In genomic region chr11:17389205-17389956, GRCh38 we compare ENCODE assay signal across 8 cellular contexts. TPM values are rescaled to one million over a fixed set of nuclear protein-coding genes. Genes with fewer than 3 reads are reported as not detected.
DNase-seq lines count a peak whose midpoint lies in the region; ATAC-seq and TF ChIP-seq lines count a peak whose summit lies in the region.

No MANE protein-coding gene starts in this region.

- ATAC-seq in DND-41 (ENCODE audit: insufficient read depth, low read depth) (peak; percentile 63), HCT116 (peak; percentile 78), right cardiac atrium (peak; percentile 70 to 77), aorta (ENCODE audit: low FRiP score) (peak; percentile 64)
- ATAC-seq in activated naive CD8-positive, alpha-beta T cell treated with anti-CD3 and anti-CD28 coated beads, Interleukin-2, amount 50 U/mL, for 24 hours = peak; percentile 66

- H4K20me1 ChIP-seq in DND-41 (ENCODE audit: insufficient read depth, low read length) = peaks cover 26% of the 10 kb centered on the region
- H4K20me1 ChIP-seq in HCT116 (ENCODE audit: insufficient read depth) = no peaks in the 10 kb centered on the region

- H3K4me3 Mint-ChIP-seq in activated naive CD8-positive, alpha-beta T cell treated with anti-CD3 and anti-CD28 coated beads, Interleukin-2, amount 50 U/mL, for 24 hours = peak overlapping the region; percentile 65

- peak; percentile 86 for DNase-seq in DND-41
- peak; percentile 69 for DNase-seq in HCT116 (ENCODE audit: low read depth, low spot score)
- DNase-seq in NB4 (ENCODE audit: low read depth) = peak; percentile 71
- peak; percentile 56 to 57 for DNase-seq in SW 1271 (lab: John Stamatoyannopoulos, UW)
- DNase-seq in activated naive CD8-positive, alpha-beta T cell treated with anti-CD3 and anti-CD28 coated beads, Interleukin-2, amount 50 U/mL, for 24 hours = peak; percentile 86
- DNase-seq in right cardiac atrium = peak; percentile 70 to 90 (median 89)
- peak; percentile 17 for DNase-seq in renal cortical epithelial cell (ENCODE audit: low read depth)
- DNase-seq in aorta = peak; percentile 74 to 92

- H2AFZ ChIP-seq in DND-41 (ENCODE audit: low read depth, low read length) = peak overlapping the region; percentile 69
- H2AFZ ChIP-seq in HCT116 (ENCODE audit: low read depth, low read length, poor library complexity, severe bottlenecking) = peak overlapping the region; percentile 42

- BruUV-seq in HCT116 (replicated peaks; lab: Mats Ljungman, UMichigan) = no TSS peak

- no peaks in the 10 kb centered on the region for H3K9me2 ChIP-seq in HCT116 (ENCODE audit: insufficient read depth)

- H3K4me2 ChIP-seq in DND-41 (ENCODE audit: insufficient read depth, low read length) = peak overlapping the region; percentile 83
- peak overlapping the region; percentile 91 for H3K4me2 ChIP-seq in HCT116 (ENCODE audit: low read length)

- TF ChIP-seq RAD21 in HCT116 (IDR thresholded peaks at IDR 0.05; ENCODE audit: low read depth) = no peak

- intact Hi-C loops in HCT116 (cut with micrococcal nuclease) (loop anchor here (1.0 to 5.0 kb wide), 3 partner anchors 86 to 343 kb away; partner anchors contain the start of gene KCNC1), right cardiac atrium (cut with DNase I) (loop anchor here in 1 of 4 donors (5.0 kb wide), 1 partner anchor 113 kb away; no protein-coding TSS in a partner anchor), aorta (cut with DNase I) (no loop called here)

- no peaks in the 10 kb centered on the region for H3K9me3 ChIP-seq in DND-41 (ENCODE audit: insufficient read depth, low read length, severe bottlenecking)
- H3K9me3 ChIP-seq in HCT116 (ENCODE audit: control insufficient read depth in 1 of 2, insufficient read depth in 1 of 2, low read depth in 1 of 2, low read length in 2 of 2) = no peaks in the 10 kb centered on the region
- no peaks in the 10 kb centered on the region for H3K9me3 ChIP-seq in right cardiac atrium (ENCODE audit: control insufficient read depth, low read length)
- no peaks in the 10 kb centered on the region for H3K9me3 ChIP-seq in aorta (ENCODE audit: control insufficient read depth, low read length)

- H3K9ac ChIP-seq in DND-41 (ENCODE audit: low read depth, low read length) = peak overlapping the region; percentile 77
- H3K9ac ChIP-seq in HCT116 (ENCODE audit: low read length) = peak overlapping the region; percentile 57; the same call in 1 of the 2 replicates

- H3K27ac ChIP-seq in DND-41 (ENCODE audit: low read length) = peak overlapping the region; percentile 80
- H3K27ac ChIP-seq in HCT116 (ENCODE audit: low read depth, low read length) = peak overlapping the region; percentile 46; the same call in 1 of the 2 replicates
- H3K27ac ChIP-seq in right cardiac atrium (ENCODE audit: low read length) = peak overlapping the region; percentile 55
- no peak overlapping the region for H3K27ac ChIP-seq in aorta (ENCODE audit: low read depth in 1 of 2, low read length in 2 of 2)

- RAD21 ChIA-PET in HCT116 (lab: Charles Lee; ENCODE audit: low non-redundant PET in 1 of 2, low total read pairs in 2 of 2, uncharacterized antibody in 2 of 2, unreplicated experiment in 2 of 2) = interaction anchor here in 1 of 2 experiments (1.7 kb wide), 1 partner anchor 139 kb away, joined by 7 read pairs; no protein-coding TSS in a partner anchor

- H3K27me3 ChIP-seq in DND-41 (ENCODE audit: insufficient read depth, low read length, poor library complexity) (no peaks in the 10 kb centered on the region), HCT116 (ENCODE audit: insufficient read depth, low read length) (no peaks in the 10 kb centered on the region), right cardiac atrium (ENCODE audit: control insufficient read depth, insufficient read depth) (no peaks in the 10 kb centered on the region), aorta (ENCODE audit: control insufficient read depth in 1 of 2, insufficient read depth in 2 of 2, low read length in 1 of 2) (no peaks in the 10 kb centered on the region)

- no peak for TF ChIP-seq POLR2A in HCT116 (IDR thresholded peaks at IDR 0.05; ENCODE audit: borderline replicate concordance, extremely low read depth, insufficient read depth, insufficient read length)
- TF ChIP-seq POLR2A in NB4 (IDR thresholded peaks at IDR 0.05; ENCODE audit: extremely low read depth, insufficient read length) = no peak

- WGBS in right cardiac atrium = 4% methylated on average over 56 of the region's 56 CpGs
- 3 to 5% methylated on average over 29 to 56 of the region's 56 CpGs for WGBS in aorta, 2 donors

- TF ChIP-seq CTCF in DND-41 (IDR thresholded peaks at IDR 0.05; ENCODE audit: borderline replicate concordance, extremely low read depth, low read length, poor library complexity, severe bottlenecking) (peak; percentile 73), HCT116 (IDR thresholded peaks at IDR 0.05 in 2 of 3, conservative IDR thresholded peaks at IDR 0.05 in 1 of 3; ENCODE audit: borderline replicate concordance in 1 of 3, insufficient read depth in 1 of 3, low read depth in 2 of 3, low read length in 2 of 3) (peak; percentile 35 to 56 (median 50)), NB4 (IDR thresholded peaks at IDR 0.05; ENCODE audit: low read depth, low read length) (peak; percentile 33)

- H3K79me2 ChIP-seq in DND-41 (ENCODE audit: insufficient read depth, low read length) = peaks cover 44% of the 10 kb centered on the region
- H3K79me2 ChIP-seq in HCT116 (ENCODE audit: insufficient read depth, low read length) = no peaks in the 10 kb centered on the region

- CTCF ChIA-PET in HCT116 (lab: Charles Lee) = interaction anchor here (1.1 to 2.5 kb wide), 5 partner anchors 9 to 139 kb away, joined by 3 to 9 read pairs (median 8); no protein-coding TSS in a partner anchor

- peaks cover 7% of the 10 kb centered on the region for H3K4me1 Mint-ChIP-seq in activated naive CD8-positive, alpha-beta T cell treated with anti-CD3 and anti-CD28 coated beads, Interleukin-2, amount 50 U/mL, for 24 hours

- H3K36me3 Mint-ChIP-seq in activated naive CD8-positive, alpha-beta T cell treated with anti-CD3 and anti-CD28 coated beads, Interleukin-2, amount 50 U/mL, for 24 hours (ENCODE audit: low read depth) = no peaks in the 10 kb centered on the region

- H3K27me3 Mint-ChIP-seq in activated naive CD8-positive, alpha-beta T cell treated with anti-CD3 and anti-CD28 coated beads, Interleukin-2, amount 50 U/mL, for 24 hours = peaks cover 6% of the 10 kb centered on the region

- peak overlapping the region; percentile 22 to 67; a peak in 3 of 4 replicates for H3K4me3 ChIP-seq in DND-41 (ENCODE audit: low read depth in 1 of 2, low read length in 2 of 2)
- H3K4me3 ChIP-seq in HCT116 (replicated peaks in 1 of 2; ENCODE audit: low read depth in 1 of 2, low read length in 2 of 2) = peak overlapping the region; percentile 58 to 63
- no peak overlapping the region for H3K4me3 ChIP-seq in NB4 (ENCODE audit: low read depth, low read length)
- peak overlapping the region; percentile 78 for H3K4me3 ChIP-seq in right cardiac atrium (ENCODE audit: low read length)
- peak overlapping the region; percentile 36 to 51 for H3K4me3 ChIP-seq in aorta (ENCODE audit: low read length in 2 of 2)

- POLR2A ChIA-PET in HCT116 (lab: Charles Lee) = interaction anchor here (1.1 kb wide), 1 partner anchor 17 kb away, joined by 4 read pairs; no protein-coding TSS in a partner anchor

- H3K36me3 ChIP-seq in DND-41 (ENCODE audit: insufficient read depth, low read length) (peaks cover 35% of the 10 kb centered on the region), HCT116 (ENCODE audit: control insufficient read depth in 1 of 2, insufficient read depth in 2 of 2, low read length in 2 of 2) (no peaks in the 10 kb centered on the region), aorta (ENCODE audit: control insufficient read depth in 1 of 2, insufficient read depth in 2 of 2, low read length in 1 of 2) (no peaks in the 10 kb centered on the region)

- no peak overlapping the region for H3K27ac Mint-ChIP-seq in activated naive CD8-positive, alpha-beta T cell treated with anti-CD3 and anti-CD28 coated beads, Interleukin-2, amount 50 U/mL, for 24 hours

- H3K4me1 ChIP-seq in DND-41 (ENCODE audit: insufficient read depth, low read length) = peaks cover 61% of the 10 kb centered on the region
- peaks cover 0 to 19% of the 10 kb centered on the region in 2 experiments; a peak in 3 of 4 replicates for H3K4me1 ChIP-seq in HCT116 (ENCODE audit: control insufficient read depth in 1 of 2, insufficient read depth in 2 of 2, low read length in 2 of 2)
- no peaks in the 10 kb centered on the region for H3K4me1 ChIP-seq in right cardiac atrium (ENCODE audit: control insufficient read depth, insufficient read depth, low read length)
- H3K4me1 ChIP-seq in aorta (ENCODE audit: control insufficient read depth in 1 of 2, insufficient read depth in 2 of 2, low read length in 2 of 2) = no peaks in the 10 kb centered on the region

- H3K9me3 Mint-ChIP-seq in activated naive CD8-positive, alpha-beta T cell treated with anti-CD3 and anti-CD28 coated beads, Interleukin-2, amount 50 U/mL, for 24 hours = no peaks in the 10 kb centered on the region

TF ChIP-seq in HCT116, 20 proteins besides CTCF, POLR2A, EP300 and RAD21:
- TF ChIP-seq MAX (IDR thresholded peaks at IDR 0.05) = peak; percentile 72
- TF ChIP-seq EZH2phosphoT487 (IDR thresholded peaks at IDR 0.05; ENCODE audit: borderline replicate concordance) = no peak
- TF ChIP-seq SP1 (IDR thresholded peaks at IDR 0.05; ENCODE audit: low read depth) = peak; percentile 95
- 0 out of 2 replicates have a peak, but pooled peaks have one; percentile 28 for TF ChIP-seq SIN3A (IDR thresholded peaks at IDR 0.05; ENCODE audit: low read depth)
- TF ChIP-seq ZFX (IDR thresholded peaks at IDR 0.05) = no peak
- peak; percentile 66 for TF ChIP-seq EGR1 (IDR thresholded peaks at IDR 0.05; ENCODE audit: low read depth)
- peak; percentile 33 for TF ChIP-seq TCF7L2 (IDR thresholded peaks at IDR 0.05; ENCODE audit: borderline replicate concordance, extremely low read depth, insufficient read depth, insufficient read length)

RNA-seq across cellular contexts. Expression of gene KCNJ11, which starts 0.9 kb away (rescaled TPM):
- total RNA-seq in HCT116 (2021; ENCODE audit: unreplicated experiment) = 7.5 TPM
- 6.5 and 8.7 TPM in 2 replicates for polyA plus RNA-seq in HCT116 (2012)
- 10 to 100 TPM in 3 of 4 donors, 1 to 10 TPM in 1; 9.2 to 33.1 (median 25.2) TPM for total RNA-seq in right cardiac atrium
- 18.6 TPM for polyA plus RNA-seq in right cardiac atrium
- total RNA-seq in renal cortical epithelial cell = 0.25 and 0.35 TPM in 2 replicates
- total RNA-seq in aorta = 1 to 10 TPM; 1.0 to 1.3 TPM
- polyA plus RNA-seq in aorta = 1 to 10 TPM; 1.6 to 3.8 TPM

RNA-seq across cellular contexts. Expression of gene NCR3LG1, which starts 37.8 kb away (rescaled TPM):
- total RNA-seq in HCT116 (2021; ENCODE audit: unreplicated experiment) (1.5 TPM), right cardiac atrium (1 to 10 TPM; 2.3 to 3.3 (median 3.0) TPM), renal cortical epithelial cell (0.99 and 2.1 TPM in 2 replicates), aorta (1 to 10 TPM; 2.9 to 3.2 TPM)
- polyA plus RNA-seq in HCT116 (2012) = 0.66 and 0.87 TPM in 2 replicates
- polyA plus RNA-seq in right cardiac atrium (0.75 TPM), aorta (under 1 TPM; 0.38 to 0.74 TPM)

Comparison
In these comparisons a context has a peak if more than half of its experiments do, and no peak if none do; other contexts are left out.
1. DNase-seq: peak in every context shown above with its lines; median percentile 89 in right cardiac atrium; 86 in DND-41; 86 in activated naive CD8-positive, alpha-beta T cell treated with anti-CD3 and anti-CD28 coated beads, Interleukin-2, amount 50 U/mL, for 24 hours; 83 in aorta; 71 in NB4; 69 in HCT116; 56 in SW 1271; 17 in renal cortical epithelial cell.
2. H3K27ac ChIP-seq: peak in DND-41 (single experiment), HCT116 (single experiment) and right cardiac atrium (single experiment); none in aorta (0 of 2).
3. Peak in every context shown above with its lines, with median percentiles within 50 percentile points of each other: ATAC-seq and CTCF ChIP-seq.